1 cellular context compared by ENCODE assay signal in the genomic region with DNA sequence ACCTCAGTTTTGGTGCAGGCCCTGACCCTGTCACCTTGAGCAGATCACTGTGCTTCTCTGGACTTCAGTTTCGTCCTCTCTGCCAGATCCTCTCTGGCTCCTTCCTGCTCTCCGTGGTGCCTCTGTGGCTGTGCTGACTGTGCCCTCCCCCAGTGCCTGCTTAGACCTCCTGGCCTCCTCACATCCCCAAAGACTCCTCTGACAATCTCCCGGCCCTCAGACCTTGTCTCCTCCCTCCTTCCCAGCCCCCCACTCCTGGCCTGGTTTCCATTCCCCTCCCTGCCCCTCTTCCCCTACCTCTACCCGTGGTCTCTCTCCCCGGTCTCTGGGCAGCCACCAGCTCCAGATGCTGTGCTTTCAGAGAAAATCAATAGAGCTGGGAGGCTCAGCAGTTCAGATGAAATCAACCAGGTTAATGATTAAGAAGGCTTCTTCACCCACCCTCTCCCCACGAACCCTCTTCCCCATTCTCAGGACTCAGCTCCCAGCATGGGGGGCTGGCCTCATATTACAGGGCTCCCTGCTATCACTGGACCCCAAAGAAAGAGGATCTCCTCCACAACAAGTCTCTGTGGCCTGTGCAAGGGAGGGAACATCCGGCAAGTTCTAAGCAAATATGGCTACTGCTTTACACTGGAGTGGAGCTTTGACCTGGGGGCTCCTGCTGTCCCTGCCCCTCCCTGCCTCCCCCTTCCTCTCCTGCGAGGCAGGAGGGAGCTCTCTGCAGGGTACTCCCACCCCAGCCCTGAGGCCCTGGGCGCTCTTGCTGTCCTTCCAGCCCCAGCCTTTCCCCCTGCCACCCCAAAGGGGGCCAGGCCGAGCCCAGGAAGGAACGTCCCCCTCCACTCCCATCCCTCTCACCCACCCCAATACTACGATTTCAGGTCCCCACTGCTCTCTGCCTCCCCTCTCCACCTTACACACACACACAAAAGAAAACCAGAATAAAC.
A peak's percentile ranks its signal among the peaks of the same experiment; 100 is the strongest.
TF ChIP-seq lines count a peak whose summit lies in the region.

No MANE protein-coding gene starts in this region.

TF ChIP-seq in HepG2, 621 proteins besides CTCF, POLR2A, EP300 and RAD21 (continued from another document and continues in another):
- TF ChIP-seq, protein P1, sequence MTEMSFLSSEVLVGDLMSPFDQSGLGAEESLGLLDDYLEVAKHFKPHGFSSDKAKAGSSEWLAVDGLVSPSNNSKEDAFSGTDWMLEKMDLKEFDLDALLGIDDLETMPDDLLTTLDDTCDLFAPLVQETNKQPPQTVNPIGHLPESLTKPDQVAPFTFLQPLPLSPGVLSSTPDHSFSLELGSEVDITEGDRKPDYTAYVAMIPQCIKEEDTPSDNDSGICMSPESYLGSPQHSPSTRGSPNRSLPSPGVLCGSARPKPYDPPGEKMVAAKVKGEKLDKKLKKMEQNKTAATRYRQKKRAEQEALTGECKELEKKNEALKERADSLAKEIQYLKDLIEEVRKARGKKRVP (CRISPR knock-in tag; IDR thresholded peaks at IDR 0.05): no peak
- TF ChIP-seq, protein P2, sequence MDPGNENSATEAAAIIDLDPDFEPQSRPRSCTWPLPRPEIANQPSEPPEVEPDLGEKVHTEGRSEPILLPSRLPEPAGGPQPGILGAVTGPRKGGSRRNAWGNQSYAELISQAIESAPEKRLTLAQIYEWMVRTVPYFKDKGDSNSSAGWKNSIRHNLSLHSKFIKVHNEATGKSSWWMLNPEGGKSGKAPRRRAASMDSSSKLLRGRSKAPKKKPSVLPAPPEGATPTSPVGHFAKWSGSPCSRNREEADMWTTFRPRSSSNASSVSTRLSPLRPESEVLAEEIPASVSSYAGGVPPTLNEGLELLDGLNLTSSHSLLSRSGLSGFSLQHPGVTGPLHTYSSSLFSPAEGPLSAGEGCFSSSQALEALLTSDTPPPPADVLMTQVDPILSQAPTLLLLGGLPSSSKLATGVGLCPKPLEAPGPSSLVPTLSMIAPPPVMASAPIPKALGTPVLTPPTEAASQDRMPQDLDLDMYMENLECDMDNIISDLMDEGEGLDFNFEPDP (CRISPR knock-in tag; conservative IDR thresholded peaks at IDR 0.05): no peak
- TF ChIP-seq HES4 (CRISPR knock-in tag; IDR thresholded peaks at IDR 0.05; ENCODE audit: borderline replicate concordance) (no peak), ATRX (CRISPR knock-in tag; IDR thresholded peaks at IDR 0.05; ENCODE audit: borderline replicate concordance) (no peak), KDM1A (CRISPR knock-in tag; IDR thresholded peaks at IDR 0.05) (no peak), DNMT3B (CRISPR knock-in tag; conservative IDR thresholded peaks at IDR 0.05) (no peak), MATR3 (CRISPR knock-in tag; IDR thresholded peaks at IDR 0.05) (no peak), ZNF709 (CRISPR knock-in tag; IDR thresholded peaks at IDR 0.05) (0 out of 2 replicates have a peak, but pooled peaks have one; percentile 31), HNRNPK (IDR thresholded peaks at IDR 0.05; ENCODE audit: low read depth, low read length, poor library complexity, severe bottlenecking) (no peak), NR2F6 (IDR thresholded peaks at IDR 0.05) (peak; percentile 40), NR2F6 (CRISPR knock-in tag; IDR thresholded peaks at IDR 0.05) (peak; percentile 7; the same call in 1 of the 2 replicates), ZNF431 (CRISPR knock-in tag; IDR thresholded peaks at IDR 0.05; ENCODE audit: borderline replicate concordance, low read depth) (peak; percentile 34; the same call in 1 of the 2 replicates), ZNF747 (CRISPR knock-in tag; IDR thresholded peaks at IDR 0.05; ENCODE audit: borderline replicate concordance) (0 out of 2 replicates have a peak, but pooled peaks have one; percentile 31), PHF8 (CRISPR knock-in tag; IDR thresholded peaks at IDR 0.05) (no peak), REL (CRISPR knock-in tag; conservative IDR thresholded peaks at IDR 0.05) (no peak), CENPX (CRISPR knock-in tag; IDR thresholded peaks at IDR 0.05) (no peak), POLR2AphosphoS5 (IDR thresholded peaks at IDR 0.05; ENCODE audit: low read depth, low read length) (peak; percentile 82), PITX1 (CRISPR knock-in tag; IDR thresholded peaks at IDR 0.05) (no peak), ZNF780A (CRISPR knock-in tag; IDR thresholded peaks at IDR 0.05) (no peak), MEF2D (CRISPR knock-in tag; IDR thresholded peaks at IDR 0.05) (no peak), ZFP37 (CRISPR knock-in tag; IDR thresholded peaks at IDR 0.05; ENCODE audit: borderline replicate concordance) (no peak), MTF2 (CRISPR knock-in tag; IDR thresholded peaks at IDR 0.05; ENCODE audit: borderline replicate concordance) (no peak; the same call in 1 of the 2 replicates), ZNF235 (CRISPR knock-in tag; IDR thresholded peaks at IDR 0.05; ENCODE audit: borderline replicate concordance) (no peak), JDP2 (CRISPR knock-in tag; IDR thresholded peaks at IDR 0.05; ENCODE audit: borderline replicate concordance) (no peak), ZNF839 (CRISPR knock-in tag; IDR thresholded peaks at IDR 0.05; ENCODE audit: borderline replicate concordance) (no peak), BRCA1 (CRISPR knock-in tag; IDR thresholded peaks at IDR 0.05) (no peak), ZNF430 (CRISPR knock-in tag; IDR thresholded peaks at IDR 0.05) (0 out of 2 replicates have a peak, but pooled peaks have one; percentile 24), ZNF263 (CRISPR knock-in tag; IDR thresholded peaks at IDR 0.05) (peak; percentile 65), HHEX (CRISPR knock-in tag; IDR thresholded peaks at IDR 0.05) (no peak), KLF11 (CRISPR knock-in tag; IDR thresholded peaks at IDR 0.05) (no peak)
- TF ChIP-seq, protein P3, sequence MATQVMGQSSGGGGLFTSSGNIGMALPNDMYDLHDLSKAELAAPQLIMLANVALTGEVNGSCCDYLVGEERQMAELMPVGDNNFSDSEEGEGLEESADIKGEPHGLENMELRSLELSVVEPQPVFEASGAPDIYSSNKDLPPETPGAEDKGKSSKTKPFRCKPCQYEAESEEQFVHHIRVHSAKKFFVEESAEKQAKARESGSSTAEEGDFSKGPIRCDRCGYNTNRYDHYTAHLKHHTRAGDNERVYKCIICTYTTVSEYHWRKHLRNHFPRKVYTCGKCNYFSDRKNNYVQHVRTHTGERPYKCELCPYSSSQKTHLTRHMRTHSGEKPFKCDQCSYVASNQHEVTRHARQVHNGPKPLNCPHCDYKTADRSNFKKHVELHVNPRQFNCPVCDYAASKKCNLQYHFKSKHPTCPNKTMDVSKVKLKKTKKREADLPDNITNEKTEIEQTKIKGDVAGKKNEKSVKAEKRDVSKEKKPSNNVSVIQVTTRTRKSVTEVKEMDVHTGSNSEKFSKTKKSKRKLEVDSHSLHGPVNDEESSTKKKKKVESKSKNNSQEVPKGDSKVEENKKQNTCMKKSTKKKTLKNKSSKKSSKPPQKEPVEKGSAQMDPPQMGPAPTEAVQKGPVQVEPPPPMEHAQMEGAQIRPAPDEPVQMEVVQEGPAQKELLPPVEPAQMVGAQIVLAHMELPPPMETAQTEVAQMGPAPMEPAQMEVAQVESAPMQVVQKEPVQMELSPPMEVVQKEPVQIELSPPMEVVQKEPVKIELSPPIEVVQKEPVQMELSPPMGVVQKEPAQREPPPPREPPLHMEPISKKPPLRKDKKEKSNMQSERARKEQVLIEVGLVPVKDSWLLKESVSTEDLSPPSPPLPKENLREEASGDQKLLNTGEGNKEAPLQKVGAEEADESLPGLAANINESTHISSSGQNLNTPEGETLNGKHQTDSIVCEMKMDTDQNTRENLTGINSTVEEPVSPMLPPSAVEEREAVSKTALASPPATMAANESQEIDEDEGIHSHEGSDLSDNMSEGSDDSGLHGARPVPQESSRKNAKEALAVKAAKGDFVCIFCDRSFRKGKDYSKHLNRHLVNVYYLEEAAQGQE (IDR thresholded peaks at IDR 0.05; ENCODE audit: borderline replicate concordance in 1 of 2, low read depth in 1 of 2, low read length in 2 of 2): 0 out of 4 replicates have a peak, but pooled peaks of 1 of the 2 experiments have one; percentile 8
- TF ChIP-seq, protein P4, sequence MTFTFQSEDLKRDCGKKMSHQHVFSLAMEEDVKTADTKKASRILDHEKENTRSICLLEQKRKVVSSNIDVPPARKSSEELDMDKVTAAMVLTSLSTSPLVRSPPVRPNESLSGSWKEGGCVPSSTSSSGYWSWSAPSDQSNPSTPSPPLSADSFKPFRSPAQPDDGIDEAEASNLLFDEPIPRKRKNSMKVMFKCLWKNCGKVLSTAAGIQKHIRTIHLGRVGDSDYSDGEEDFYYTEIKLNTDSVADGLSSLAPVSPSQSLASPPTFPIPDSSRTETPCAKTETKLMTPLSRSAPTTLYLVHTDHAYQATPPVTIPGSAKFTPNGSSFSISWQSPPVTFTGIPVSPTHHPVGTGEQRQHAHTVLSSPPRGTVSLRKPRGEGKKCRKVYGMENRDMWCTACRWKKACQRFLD (CRISPR knock-in tag; IDR thresholded peaks at IDR 0.05; ENCODE audit: borderline replicate concordance): no peak
- TF ChIP-seq, protein P5, sequence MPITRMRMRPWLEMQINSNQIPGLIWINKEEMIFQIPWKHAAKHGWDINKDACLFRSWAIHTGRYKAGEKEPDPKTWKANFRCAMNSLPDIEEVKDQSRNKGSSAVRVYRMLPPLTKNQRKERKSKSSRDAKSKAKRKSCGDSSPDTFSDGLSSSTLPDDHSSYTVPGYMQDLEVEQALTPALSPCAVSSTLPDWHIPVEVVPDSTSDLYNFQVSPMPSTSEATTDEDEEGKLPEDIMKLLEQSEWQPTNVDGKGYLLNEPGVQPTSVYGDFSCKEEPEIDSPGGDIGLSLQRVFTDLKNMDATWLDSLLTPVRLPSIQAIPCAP (CRISPR knock-in tag; IDR thresholded peaks at IDR 0.05; ENCODE audit: low read depth): 0 out of 2 replicates have a peak, but pooled peaks have one; percentile 26
- TF ChIP-seq, protein P6, sequence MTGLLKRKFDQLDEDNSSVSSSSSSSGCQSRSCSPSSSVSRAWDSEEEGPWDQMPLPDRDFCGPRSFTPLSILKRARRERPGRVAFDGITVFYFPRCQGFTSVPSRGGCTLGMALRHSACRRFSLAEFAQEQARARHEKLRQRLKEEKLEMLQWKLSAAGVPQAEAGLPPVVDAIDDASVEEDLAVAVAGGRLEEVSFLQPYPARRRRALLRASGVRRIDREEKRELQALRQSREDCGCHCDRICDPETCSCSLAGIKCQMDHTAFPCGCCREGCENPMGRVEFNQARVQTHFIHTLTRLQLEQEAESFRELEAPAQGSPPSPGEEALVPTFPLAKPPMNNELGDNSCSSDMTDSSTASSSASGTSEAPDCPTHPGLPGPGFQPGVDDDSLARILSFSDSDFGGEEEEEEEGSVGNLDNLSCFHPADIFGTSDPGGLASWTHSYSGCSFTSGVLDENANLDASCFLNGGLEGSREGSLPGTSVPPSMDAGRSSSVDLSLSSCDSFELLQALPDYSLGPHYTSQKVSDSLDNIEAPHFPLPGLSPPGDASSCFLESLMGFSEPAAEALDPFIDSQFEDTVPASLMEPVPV (CRISPR knock-in tag; IDR thresholded peaks at IDR 0.05): no peak
- TF ChIP-seq, protein P7, sequence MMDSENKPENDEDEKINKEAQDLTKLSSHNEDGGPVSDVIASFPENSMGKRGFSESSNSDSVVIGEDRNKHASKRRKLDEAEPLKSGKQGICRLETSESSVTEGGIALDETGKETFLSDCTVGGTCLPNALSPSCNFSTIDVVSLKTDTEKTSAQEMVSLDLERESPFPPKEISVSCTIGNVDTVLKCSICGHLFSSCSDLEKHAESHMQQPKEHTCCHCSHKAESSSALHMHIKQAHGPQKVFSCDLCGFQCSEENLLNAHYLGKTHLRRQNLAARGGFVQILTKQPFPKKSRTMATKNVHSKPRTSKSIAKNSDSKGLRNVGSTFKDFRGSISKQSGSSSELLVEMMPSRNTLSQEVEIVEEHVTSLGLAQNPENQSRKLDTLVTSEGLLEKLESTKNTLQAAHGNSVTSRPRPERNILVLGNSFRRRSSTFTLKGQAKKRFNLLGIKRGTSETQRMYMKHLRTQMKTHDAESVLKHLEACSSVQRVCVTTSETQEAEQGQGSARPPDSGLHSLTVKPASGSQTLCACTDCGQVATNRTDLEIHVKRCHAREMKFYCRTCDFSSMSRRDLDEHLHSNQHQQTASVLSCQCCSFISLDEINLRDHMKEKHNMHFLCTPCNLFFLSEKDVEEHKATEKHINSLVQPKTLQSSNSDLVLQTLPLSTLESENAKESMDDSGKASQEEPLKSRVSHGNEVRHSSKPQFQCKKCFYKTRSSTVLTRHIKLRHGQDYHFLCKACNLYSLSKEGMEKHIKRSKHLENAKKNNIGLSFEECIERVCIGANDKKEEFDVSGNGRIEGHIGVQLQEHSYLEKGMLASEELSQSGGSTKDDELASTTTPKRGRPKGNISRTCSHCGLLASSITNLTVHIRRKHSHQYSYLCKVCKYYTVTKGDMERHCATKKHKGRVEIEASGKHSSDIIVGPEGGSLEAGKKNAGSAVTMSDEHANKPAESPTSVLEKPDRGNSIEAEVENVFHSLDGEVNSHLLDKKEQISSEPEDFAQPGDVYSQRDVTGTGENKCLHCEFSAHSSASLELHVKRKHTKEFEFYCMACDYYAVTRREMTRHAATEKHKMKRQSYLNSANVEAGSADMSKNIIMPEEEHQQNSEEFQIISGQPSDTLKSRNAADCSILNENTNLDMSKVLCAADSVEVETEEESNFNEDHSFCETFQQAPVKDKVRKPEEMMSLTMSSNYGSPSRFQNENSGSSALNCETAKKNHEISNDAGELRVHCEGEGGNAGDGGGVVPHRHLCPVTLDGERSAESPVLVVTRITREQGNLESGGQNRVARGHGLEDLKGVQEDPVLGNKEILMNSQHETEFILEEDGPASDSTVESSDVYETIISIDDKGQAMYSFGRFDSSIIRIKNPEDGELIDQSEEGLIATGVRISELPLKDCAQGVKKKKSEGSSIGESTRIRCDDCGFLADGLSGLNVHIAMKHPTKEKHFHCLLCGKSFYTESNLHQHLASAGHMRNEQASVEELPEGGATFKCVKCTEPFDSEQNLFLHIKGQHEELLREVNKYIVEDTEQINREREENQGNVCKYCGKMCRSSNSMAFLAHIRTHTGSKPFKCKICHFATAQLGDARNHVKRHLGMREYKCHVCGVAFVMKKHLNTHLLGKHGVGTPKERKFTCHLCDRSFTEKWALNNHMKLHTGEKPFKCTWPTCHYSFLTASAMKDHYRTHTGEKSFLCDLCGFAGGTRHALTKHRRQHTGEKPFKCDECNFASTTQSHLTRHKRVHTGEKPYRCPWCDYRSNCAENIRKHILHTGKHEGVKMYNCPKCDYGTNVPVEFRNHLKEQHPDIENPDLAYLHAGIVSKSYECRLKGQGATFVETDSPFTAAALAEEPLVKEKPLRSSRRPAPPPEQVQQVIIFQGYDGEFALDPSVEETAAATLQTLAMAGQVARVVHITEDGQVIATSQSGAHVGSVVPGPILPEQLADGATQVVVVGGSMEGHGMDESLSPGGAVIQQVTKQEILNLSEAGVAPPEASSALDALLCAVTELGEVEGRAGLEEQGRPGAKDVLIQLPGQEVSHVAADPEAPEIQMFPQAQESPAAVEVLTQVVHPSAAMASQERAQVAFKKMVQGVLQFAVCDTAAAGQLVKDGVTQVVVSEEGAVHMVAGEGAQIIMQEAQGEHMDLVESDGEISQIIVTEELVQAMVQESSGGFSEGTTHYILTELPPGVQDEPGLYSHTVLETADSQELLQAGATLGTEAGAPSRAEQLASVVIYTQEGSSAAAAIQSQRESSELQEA (CRISPR knock-in tag; IDR thresholded peaks at IDR 0.05; ENCODE audit: not compliant biosample characterization): no peak
- TF ChIP-seq, protein P8, sequence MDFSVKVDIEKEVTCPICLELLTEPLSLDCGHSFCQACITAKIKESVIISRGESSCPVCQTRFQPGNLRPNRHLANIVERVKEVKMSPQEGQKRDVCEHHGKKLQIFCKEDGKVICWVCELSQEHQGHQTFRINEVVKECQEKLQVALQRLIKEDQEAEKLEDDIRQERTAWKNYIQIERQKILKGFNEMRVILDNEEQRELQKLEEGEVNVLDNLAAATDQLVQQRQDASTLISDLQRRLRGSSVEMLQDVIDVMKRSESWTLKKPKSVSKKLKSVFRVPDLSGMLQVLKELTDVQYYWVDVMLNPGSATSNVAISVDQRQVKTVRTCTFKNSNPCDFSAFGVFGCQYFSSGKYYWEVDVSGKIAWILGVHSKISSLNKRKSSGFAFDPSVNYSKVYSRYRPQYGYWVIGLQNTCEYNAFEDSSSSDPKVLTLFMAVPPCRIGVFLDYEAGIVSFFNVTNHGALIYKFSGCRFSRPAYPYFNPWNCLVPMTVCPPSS (IDR thresholded peaks at IDR 0.05): no peak
